ENCODE assay signal across 24 cellular contexts in the genomic region with DNA sequence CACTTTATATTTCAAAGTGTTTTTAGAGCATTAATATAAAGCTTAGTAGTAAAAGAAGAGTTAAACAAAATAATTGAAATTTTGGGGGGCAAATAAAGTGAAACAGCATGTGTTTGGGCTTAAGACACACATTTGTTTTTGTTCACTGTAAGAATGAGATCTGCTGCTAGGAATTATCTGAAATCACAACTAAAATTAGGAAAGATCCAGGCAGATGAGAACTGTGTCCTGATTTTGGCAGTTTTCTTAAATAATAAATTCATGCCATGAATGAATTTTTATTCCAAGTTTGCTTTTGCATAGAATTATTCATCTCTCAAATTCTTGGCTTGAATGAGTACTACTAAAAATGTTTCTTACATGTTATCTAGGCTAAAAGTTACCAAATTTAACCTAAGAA.
"Had no signal": no experiment of that assay in that cellular context is flagged by ENCODE, and none has a peak within 500 bp of the region (broad histone marks: within the 10 kb centered on the region; RNA-seq: fewer than 3 reads in every experiment).

No MANE protein-coding gene starts in this region.

- FAIRE-seq: islet of Langerhans, keratinocyte had no signal

- H3K9me3 ChIP-seq: colonic mucosa, esophagus squamous epithelium, heart right ventricle, left lung, lower lobe of right lung, mucosa of descending colon had no signal

- H3K27me3 ChIP-seq: colonic mucosa, esophagus squamous epithelium, foreskin keratinocyte, heart right ventricle, left lung had no signal

- H3K36me3 ChIP-seq: colonic mucosa, left lung had no signal

- H3K4me3 ChIP-seq: colonic mucosa, esophagus squamous epithelium, heart right ventricle, left lung, lower lobe of right lung, mucosa of descending colon had no signal

- H3K27ac ChIP-seq: colonic mucosa, epithelial cell of prostate, esophagus squamous epithelium, foreskin keratinocyte, heart right ventricle, left lung, lower lobe of right lung had no signal

- ATAC-seq: effector memory CD8-positive, alpha-beta T cell; esophagus mucosa; foreskin keratinocyte; heart right ventricle; left cardiac atrium; left lung; left ventricle myocardium superior; lower lobe of right lung; mucosa of descending colon; natural killer cell had no signal

- DNase-seq: colonic mucosa; cortex of kidney; effector CD8-positive, alpha-beta T cell; effector memory CD8-positive, alpha-beta T cell; endodermal cell; erythroblast; esophagus squamous epithelium; foreskin keratinocyte; glutamatergic neuron; head of caudate nucleus; heart right ventricle; hippocampal formation; left cardiac atrium; left lung; left ventricle myocardium superior; lower lobe of right lung; mesenchymal stem cell; mucosa of descending colon; naive B cell; natural killer cell had no signal

- H3K4me1 ChIP-seq: colonic mucosa, esophagus squamous epithelium, foreskin keratinocyte, lower lobe of right lung had no signal
